ENCODE assay signal across 10 cellular contexts in genomic region chr2:10375570-10376266, GRCh38.
DNase-seq lines count a peak whose midpoint lies in the region; ATAC-seq and TF ChIP-seq lines count a peak whose summit lies in the region.
"Had no signal": no experiment of that assay in that cellular context is flagged by ENCODE, and none has a peak within 500 bp of the region (broad histone marks: within the 10 kb centered on the region; RNA-seq: fewer than 3 reads in every experiment).

No MANE protein-coding gene starts in this region.

- in situ Hi-C loops in ACHN (cut with HindIII; ENCODE audit: low pct_ligation_motif_present, low pct_unique_long_range_greater_than_20kb, low sequenced_read_pairs): no loop called here

- no peaks in the 10 kb centered on the region for H3K9me3 ChIP-seq in MM.1S (replicated peaks; ENCODE audit: insufficient read depth, low read length)
- H3K9me3 ChIP-seq: SJSA1 had no signal

- peak overlapping the region; percentile 36 for H3K4me2 ChIP-seq in MM.1S (ENCODE audit: low read depth, low read length)

- TF ChIP-seq CTCF in MM.1S (IDR thresholded peaks at IDR 0.05; ENCODE audit: low read length): no peak

- DNase-seq in activated CD4-positive, CD25-positive, alpha-beta regulatory T cell treated with anti-CD3 and anti-CD28 coated beads, Interleukin-2, amount 50 U/mL, for 72 hours: no peak
- DNase-seq in MM.1S: no peak
- DNase-seq in UCSD-AML1 (lab: John Stamatoyannopoulos, UW; ENCODE audit: unreplicated experiment): peak; percentile 26
- DNase-seq in stimulated activated CD4-positive, alpha-beta T cell treated with anti-CD3 and anti-CD28 coated beads, Interleukin-2, amount 100 ng/mL, for 24 hours: peak; percentile 26 to 35
- DNase-seq in ACHN: no peak
- no peak for DNase-seq in GM19238 (ENCODE audit: insufficient read length, low spot score)
- DNase-seq in DMS 273 treated with DMSO at 0.1 percent for 48 hours (lab: John Stamatoyannopoulos, UW): no peak
- DNase-seq: aorta had no signal

- H3K27ac ChIP-seq in MM.1S (ENCODE audit: low read length): peak overlapping the region; percentile 34; the same call in 1 of the 2 replicates
- H3K27ac ChIP-seq: SJSA1 had no signal

- peak; percentile 34 to 43 for ATAC-seq in activated CD4-positive, CD25-positive, alpha-beta regulatory T cell treated with anti-CD3 and anti-CD28 coated beads, Interleukin-2, amount 50 U/mL, for 24 hours

- H2AFZ ChIP-seq in MM.1S (ENCODE audit: low read length): no peak overlapping the region

- no peaks in the 10 kb centered on the region for H4K20me1 ChIP-seq in MM.1S (ENCODE audit: insufficient read depth, low read length)

- H3K4me1 ChIP-seq in MM.1S (ENCODE audit: low read length): peaks cover 58% of the 10 kb centered on the region
- H3K4me1 ChIP-seq: SJSA1 had no signal

- no peaks in the 10 kb centered on the region for H3K27me3 ChIP-seq in MM.1S (replicated peaks; ENCODE audit: insufficient read depth, low read length)
- H3K27me3 ChIP-seq: SJSA1 had no signal

- peaks cover 33% of the 10 kb centered on the region for H3F3A ChIP-seq in MM.1S (ENCODE audit: insufficient read depth, low read length)

- peak overlapping the region; percentile 11; the same call in 1 of the 2 replicates for H3K9ac ChIP-seq in MM.1S (ENCODE audit: low read length)

- H3K9me2 ChIP-seq in MM.1S (replicated peaks; ENCODE audit: insufficient read depth, low read length): no peaks in the 10 kb centered on the region

- no peak overlapping the region for H3K4me3 ChIP-seq in MM.1S (ENCODE audit: low read length)
- H3K4me3 ChIP-seq: SJSA1 had no signal

- H3K79me2 ChIP-seq in MM.1S (ENCODE audit: low read length): peaks cover 76% of the 10 kb centered on the region

- no peaks in the 10 kb centered on the region for H3K36me3 ChIP-seq in MM.1S (replicated peaks; ENCODE audit: insufficient read depth, low read length)
- H3K36me3 ChIP-seq: SJSA1 had no signal

Comparison
In these comparisons a context has a peak if more than half of its experiments do, and no peak if none do; other contexts are left out.
1. DNase-seq: peak in UCSD-AML1 (single experiment) and stimulated activated CD4-positive, alpha-beta T cell treated with anti-CD3 and anti-CD28 coated beads, Interleukin-2, amount 100 ng/mL, for 24 hours (2 of 2); none in activated CD4-positive, CD25-positive, alpha-beta regulatory T cell treated with anti-CD3 and anti-CD28 coated beads, Interleukin-2, amount 50 U/mL, for 72 hours (single experiment), MM.1S (single experiment), ACHN (single experiment), GM19238 (single experiment) and DMS 273 treated with DMSO at 0.1 percent for 48 hours (single experiment).